ENCODE assay signal across 9 cellular contexts in genomic region chr16:4339909-4340308, GRCh38. TPM values are rescaled to one million over a fixed set of nuclear protein-coding genes. Genes with fewer than 3 reads are reported as not detected.
DNase-seq lines count a peak whose midpoint lies in the region; FAIRE-seq and TF ChIP-seq lines count a peak whose summit lies in the region.
"Had no signal": no experiment of that assay in that cellular context is flagged by ENCODE, and none has a peak within 500 bp of the region (broad histone marks: within the 10 kb centered on the region; RNA-seq: fewer than 3 reads in every experiment).

No MANE protein-coding gene starts in this region.

- H3K27me3 ChIP-seq in dorsolateral prefrontal cortex: no peaks in the 10 kb centered on the region

- TF ChIP-seq POLR2A in GM12891 (IDR thresholded peaks at IDR 0.05; ENCODE audit: low read depth, low read length): no peak

- H3K4me3 ChIP-seq in retinal pigment epithelial cell (ENCODE audit: low read length) (no peak overlapping the region), dorsolateral prefrontal cortex (no peak overlapping the region)

- intact Hi-C loops in dorsolateral prefrontal cortex (cut with DNase I): no loop called here

- H3K27ac ChIP-seq in dorsolateral prefrontal cortex: peak overlapping the region in 26 of 59 donors; percentile 0 to 61 (median 38)

- FAIRE-seq in GM12891 (lab: Jason Lieb, UNC): no peak

- DNase-seq in DMS53 (lab: John Stamatoyannopoulos, UW) (peak; percentile 21), DMS53 treated with DMSO at 0.1 percent for 48 hours (lab: John Stamatoyannopoulos, UW; ENCODE audit: unreplicated experiment) (no peak), NCI-H345 treated with DMSO at 0.1 percent for 48 hours (lab: John Stamatoyannopoulos, UW; ENCODE audit: unreplicated experiment) (peak; percentile 64), glomerular visceral epithelial cell (ENCODE audit: extremely low spot score) (peak; percentile 38), retinal pigment epithelial cell (ENCODE audit: low read depth) (no peak), GM12891 (ENCODE audit: insufficient read length, low spot score) (no peak), NCI-H774 (lab: John Stamatoyannopoulos, UW) (no peak), dorsolateral prefrontal cortex (no peak)
- DNase-seq: activated naive CD8-positive, alpha-beta T cell treated with anti-CD3 and anti-CD28 coated beads for 36 hours had no signal

- TF ChIP-seq CTCF in retinal pigment epithelial cell (conservative IDR thresholded peaks at IDR 0.05; ENCODE audit: low read depth, low read length) (peak; percentile 60), dorsolateral prefrontal cortex (IDR thresholded peaks at IDR 0.05 in 54 of 56, conservative IDR thresholded peaks at IDR 0.05 in 2 of 56; ENCODE audit: low read depth in 1 of 56, partially characterized antibody in 56 of 56) (peak in 4 of 56 donors; percentile 6 to 17 (median 11))

TF ChIP-seq in GM12891, 5 proteins besides CTCF, POLR2A, EP300 and RAD21:
- TF ChIP-seq TAF1 (IDR thresholded peaks at IDR 0.05; ENCODE audit: low read depth, low read length): no peak
- no peak for TF ChIP-seq POU2F2 (IDR thresholded peaks at IDR 0.05; ENCODE audit: low read depth, low read length)
TF ChIP-seq in GM12891: peak in this region for 0.

RNA-seq across cellular contexts. Expression of gene PAM16, which starts 11.2 kb away (rescaled TPM):
- 42.2 TPM for polyA plus RNA-seq in GM12891 (2012; ENCODE audit: low read depth, missing spikeins)
- 10 to 100 TPM; 31.5 to 61.9 (median 44.6) TPM for total RNA-seq in dorsolateral prefrontal cortex

RNA-seq across cellular contexts. Expression of gene GLIS2, which starts 24.0 kb away (rescaled TPM):
- polyA plus RNA-seq in GM12891 (2012; ENCODE audit: low read depth, missing spikeins): 0.31 TPM
- total RNA-seq in dorsolateral prefrontal cortex: 10 to 100 TPM in 35 of 120 experiments, 1 to 10 TPM in 85; 5.4 to 21.8 (median 8.4) TPM

RNA-seq across cellular contexts. Expression of gene VASN, which starts 31.7 kb away (rescaled TPM):
- polyA plus RNA-seq in GM12891 (2012; ENCODE audit: low read depth, missing spikeins): 0.15 TPM
- 10 to 100 TPM in 84 of 120 experiments, 1 to 10 TPM in 36; 3.9 to 49.4 (median 12.1) TPM for total RNA-seq in dorsolateral prefrontal cortex

Comparison
In these comparisons a context has a peak if more than half of its experiments do, and no peak if none do; other contexts are left out.
1. DNase-seq: peak in DMS53 (single experiment), NCI-H345 treated with DMSO at 0.1 percent for 48 hours (single experiment) and glomerular visceral epithelial cell (single experiment); none in DMS53 treated with DMSO at 0.1 percent for 48 hours (single experiment), retinal pigment epithelial cell (single experiment), GM12891 (single experiment), NCI-H774 (single experiment) and dorsolateral prefrontal cortex (0 of 10).